32 cellular contexts compared by ENCODE assay signal in the genomic region with DNA sequence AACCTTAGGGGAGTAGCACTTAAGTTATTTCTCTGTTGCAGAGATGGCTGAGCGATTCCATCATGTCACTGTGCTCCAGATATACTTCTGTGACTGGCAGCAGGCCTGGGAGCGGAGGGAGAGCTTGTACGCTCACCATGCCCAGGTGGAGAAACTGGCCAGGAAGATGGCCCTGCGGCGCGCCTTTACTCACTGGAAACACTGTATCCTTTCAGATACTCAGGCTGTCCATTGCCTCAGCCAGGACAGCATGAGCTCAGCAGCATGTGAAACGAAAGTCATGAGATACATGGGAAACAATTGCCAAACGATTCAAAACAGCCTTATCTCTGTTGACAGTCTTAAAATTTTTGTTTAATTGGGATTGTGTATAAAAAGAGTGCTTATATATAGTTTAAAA.
A peak's percentile ranks its signal among the peaks of the same experiment; 100 is the strongest.
DNase-seq lines count a peak whose midpoint lies in the region; ATAC-seq and TF ChIP-seq lines count a peak whose summit lies in the region.
"Had no signal": no experiment of that assay in that cellular context is flagged by ENCODE, and none has a peak within 500 bp of the region (broad histone marks: within the 10 kb centered on the region; RNA-seq: fewer than 3 reads in every experiment).

No MANE protein-coding gene starts in this region.

- H2BK15ac ChIP-seq in H9 (ENCODE audit: low read depth, low read length) = no peak overlapping the region

- no peak overlapping the region for H3K27ac Mint-ChIP-seq in H9
- H3K27ac Mint-ChIP-seq: activated CD4-positive, alpha-beta memory T cell treated with anti-CD3 and anti-CD28 coated beads, Interleukin-2, amount 10 ng/mL, durations not matched to agents 7 days and 5 days had no signal

- no peaks in the 10 kb centered on the region for H3K9me2 ChIP-seq in OCI-LY7 (ENCODE audit: insufficient read depth, low read length)

- H3K36me3 ChIP-seq in OCI-LY7 (ENCODE audit: insufficient read depth, low read length) = peaks cover 70% of the 10 kb centered on the region
- H3K36me3 ChIP-seq: breast epithelium, SJCRH30 had no signal

- H3K27me3 ChIP-seq in dorsolateral prefrontal cortex (no peaks in the 10 kb centered on the region), H9 (ENCODE audit: insufficient read depth, low read length) (no peaks in the 10 kb centered on the region)
- H3K27me3 ChIP-seq: BLaER1, breast epithelium, foreskin keratinocyte, SJCRH30 had no signal

- no CpG with 5 or more reads among the region's 8 CpGs for WGBS in H9 (ENCODE audit: extremely low coverage, insufficient read length, low lambda C conversion rate)

- no peak overlapping the region for H2BK12ac ChIP-seq in H9 (ENCODE audit: insufficient read length, low read depth, low read length)

- H3K79me2 ChIP-seq in OCI-LY7 (ENCODE audit: insufficient read depth, low read depth, low read length) = no peaks in the 10 kb centered on the region
- H3K79me2 ChIP-seq in H9 (ENCODE audit: insufficient read depth, low read length) = no peaks in the 10 kb centered on the region

- no peaks in the 10 kb centered on the region for H3K4me1 ChIP-seq in OCI-LY7 (ENCODE audit: insufficient read depth, low read length, poor library complexity, severe bottlenecking)
- H3K4me1 ChIP-seq in H9 (ENCODE audit: insufficient read depth, low read length) = no peaks in the 10 kb centered on the region
- H3K4me1 ChIP-seq: BLaER1, breast epithelium, foreskin keratinocyte, SJCRH30 had no signal

- H3K18ac ChIP-seq in H9 (ENCODE audit: insufficient read length, low read depth, low read length) = no peak overlapping the region

- POLR2A ChIA-PET in OCI-LY7 (lab: Charles Lee) (interaction anchor here (0.6 to 0.7 kb wide), 3 partner anchors 19 to 373 kb away, joined by 3 to 4 read pairs (median 4); no protein-coding TSS in a partner anchor), HEK293T (lab: Yijun Ruan, JAX) (interaction anchor here (0.6 kb wide), 1 partner anchor 1378 kb away, joined by 3 read pairs; no protein-coding TSS in a partner anchor)

- peaks cover 1% of the 10 kb centered on the region; the same call in 1 of the 2 replicates for H3K27me3 Mint-ChIP-seq in H9 (ENCODE audit: low read depth)
- H3K27me3 Mint-ChIP-seq: activated CD4-positive, alpha-beta memory T cell treated with anti-CD3 and anti-CD28 coated beads, Interleukin-2, amount 10 ng/mL, durations not matched to agents 7 days and 5 days; type B pancreatic cell had no signal

- no peak overlapping the region for H3K14ac ChIP-seq in H9 (ENCODE audit: insufficient read depth, low read length)

- no peak overlapping the region for H3K4ac ChIP-seq in H9 (ENCODE audit: low read depth, low read length)

- no peak overlapping the region for H2BK120ac ChIP-seq in H9 (ENCODE audit: low read depth, low read length, poor library complexity, severe bottlenecking)

- no peak overlapping the region for H3K4me2 ChIP-seq in OCI-LY7 (ENCODE audit: low read length)
- no peak overlapping the region for H3K4me2 ChIP-seq in H9 (ENCODE audit: insufficient read depth, insufficient read length, low read length)
- H3K4me2 ChIP-seq: BLaER1, KMS-11 had no signal

- no peak overlapping the region for H2AK5ac ChIP-seq in H9 (ENCODE audit: insufficient read length, low read length)

- no peak overlapping the region for H4K91ac ChIP-seq in H9 (ENCODE audit: insufficient read length, low read depth, low read length)

- no peaks in the 10 kb centered on the region for H3K9me3 ChIP-seq in OCI-LY7 (ENCODE audit: low read length)
- no peaks in the 10 kb centered on the region for H3K9me3 ChIP-seq in H9 (ENCODE audit: control insufficient read depth, low read depth, low read length)
- H3K9me3 ChIP-seq: BLaER1, breast epithelium, Caco-2, SJCRH30 had no signal

- H4K20me1 ChIP-seq in OCI-LY7 (ENCODE audit: insufficient read depth, low read length) (no peaks in the 10 kb centered on the region), H9 (ENCODE audit: control insufficient read depth, insufficient read depth, insufficient read length) (no peaks in the 10 kb centered on the region)
- H4K20me1 ChIP-seq: BLaER1 had no signal

- no peak for TF ChIP-seq CTCF in OCI-LY7 (conservative IDR thresholded peaks at IDR 0.05; ENCODE audit: low read length)
- TF ChIP-seq CTCF in dorsolateral prefrontal cortex (IDR thresholded peaks at IDR 0.05 in 54 of 56, conservative IDR thresholded peaks at IDR 0.05 in 2 of 56; ENCODE audit: low read depth in 1 of 56, partially characterized antibody in 56 of 56) = no peak
- TF ChIP-seq CTCF in H9 (conservative IDR thresholded peaks at IDR 0.05) = no peak

- BruUV-seq in OCI-LY7 (replicated peaks; lab: Mats Ljungman, UMichigan) = no TSS peak

- no peak overlapping the region for H2BK20ac ChIP-seq in H9 (ENCODE audit: low read depth, low read length, poor library complexity, severe bottlenecking)

- no peak for ATAC-seq in GM19455 (IDR thresholded peaks at IDR 0.05; ENCODE audit: unreplicated experiment)
- ATAC-seq: activated CD4-positive, CD25-positive, alpha-beta regulatory T cell treated with anti-CD3 and anti-CD28 coated beads, Interleukin-2, amount 50 U/mL, for 24 hours; esophagus mucosa; foreskin keratinocyte; left lobe of liver had no signal

- H3K4me3 ChIP-seq in OCI-LY7 (ENCODE audit: low read depth, low read length, poor library complexity, severe bottlenecking) (no peak overlapping the region), dorsolateral prefrontal cortex (peak overlapping the region in 9 of 59 donors; percentile 0 to 45 (median 9))
- H3K4me3 ChIP-seq: BLaER1, breast epithelium, SJCRH30 had no signal

- H3K36me3 Mint-ChIP-seq in H9 (ENCODE audit: insufficient read depth in 1 of 3, low read depth in 3 of 3) = peaks cover 0 to 11% (median 0%) of the 10 kb centered on the region in 3 experiments; a peak in 3 of 7 replicates

- no peak overlapping the region for H4K5ac ChIP-seq in H9 (ENCODE audit: insufficient read length, low read depth, low read length)

- H3K23ac ChIP-seq in H9 (ENCODE audit: insufficient read length, low read depth, low read length) = no peak overlapping the region

- H3K27ac ChIP-seq in OCI-LY7 (ENCODE audit: low read depth, low read length, poor library complexity, severe bottlenecking) (peak overlapping the region; percentile 27), dorsolateral prefrontal cortex (peak overlapping the region in 57 of 59 donors; percentile 2 to 96 (median 67)), H9 (ENCODE audit: insufficient read length, low read depth, low read length) (no peak overlapping the region)
- H3K27ac ChIP-seq: BLaER1, foreskin keratinocyte, KMS-11, SJCRH30 had no signal

- H3K23me2 ChIP-seq in H9 (ENCODE audit: insufficient read length, low read depth, low read length, poor library complexity, severe bottlenecking) = no peaks in the 10 kb centered on the region

- H3K4me3 Mint-ChIP-seq in H9 = no peak overlapping the region
- H3K4me3 Mint-ChIP-seq: activated CD4-positive, alpha-beta memory T cell treated with anti-CD3 and anti-CD28 coated beads, Interleukin-2, amount 10 ng/mL, durations not matched to agents 7 days and 5 days; type B pancreatic cell had no signal

- H2AFZ ChIP-seq in OCI-LY7 (ENCODE audit: low read length) = no peak overlapping the region
- H2AFZ ChIP-seq in H9 (ENCODE audit: low read length) = no peak overlapping the region

- intact Hi-C loops in OCI-LY7 (cut with micrococcal nuclease; ENCODE audit: unreplicated experiment) (no loop called here), dorsolateral prefrontal cortex (cut with DNase I) (loop anchor here in 1 of 2 donors (5.0 kb wide), 1 partner anchor 47 kb away; no protein-coding TSS in a partner anchor)

- no peak overlapping the region for H3K9ac ChIP-seq in H9 (ENCODE audit: extremely low read depth, insufficient read length, low read length)
- H3K9ac ChIP-seq: BLaER1, KMS-11 had no signal

- no peak overlapping the region for H3T11ph ChIP-seq in H9 (ENCODE audit: low read length)

- H3K56ac ChIP-seq in H9 (ENCODE audit: insufficient read length, low read depth, low read length) = no peak overlapping the region

- H3K4me1 Mint-ChIP-seq in H9 = no peaks in the 10 kb centered on the region

- no peaks in the 10 kb centered on the region for H3K9me3 Mint-ChIP-seq in H9
- H3K9me3 Mint-ChIP-seq: activated CD4-positive, alpha-beta memory T cell treated with anti-CD3 and anti-CD28 coated beads, Interleukin-2, amount 10 ng/mL, durations not matched to agents 7 days and 5 days; type B pancreatic cell had no signal

- H2BK5ac ChIP-seq in H9 (ENCODE audit: insufficient read length, low read length) = no peak overlapping the region

- CTCF ChIA-PET in OCI-LY7 (lab: Charles Lee; ENCODE audit: unreplicated experiment) = interaction anchor here (0.6 kb wide), 1 partner anchor 14 kb away, joined by 3 read pairs; no protein-coding TSS in a partner anchor
- CTCF ChIA-PET in HEK293T (lab: Yijun Ruan, JAX) = interaction anchor here (0.6 kb wide), 1 partner anchor 21 kb away, joined by 5 read pairs; no protein-coding TSS in a partner anchor

- peak; percentile 40 for DNase-seq in Ammon's horn (ENCODE audit: low spot score)
- no peak for DNase-seq in OCI-LY7 (ENCODE audit: low spot score)
- peak in 7 of 10 donors; percentile 31 to 96 (median 47) for DNase-seq in dorsolateral prefrontal cortex
- peak; percentile 84 for DNase-seq in pons (ENCODE audit: low spot score)
- no peak for DNase-seq in HEK293T (ENCODE audit: extremely low spot score)
- DNase-seq in H9 = no peak
- DNase-seq in DMS153 treated with DMSO at 0.1 percent for 48 hours (lab: John Stamatoyannopoulos, UW; ENCODE audit: unreplicated experiment) = no peak
- DNase-seq: activated CD4-positive, alpha-beta memory T cell treated with anti-CD3 and anti-CD28 coated beads, Interleukin-2, amount 10 ng/mL, durations not matched to agents 7 days and 5 days; activated gamma-delta T cell; activated T-cell treated with anti-CD3 and anti-CD28 coated beads for 4 hours; amniotic stem cell; Caco-2; cortex of kidney; DMS79 treated with DMSO at 0.1 percent for 48 hours; foreskin keratinocyte; hippocampal formation; mesenchymal stem cell; MM.1S; NCI-H1417; NCI-H2029 treated with DMSO at 0.1 percent for 48 hours; NCI-H2227 treated with DMSO at 0.1 percent for 48 hours; NCI-H69; SJCRH30; stimulated activated naive CD8-positive, alpha-beta T cell treated with anti-CD3 and anti-CD28 coated beads, Interleukin-15, Interleukin-2, amounts not matched to agents 100 U/mL and 50 U/mL, for 24 hours had no signal

- H4K8ac ChIP-seq in H9 (replicated peaks; ENCODE audit: insufficient read length, low read depth, low read length) = no peak overlapping the region

- no peaks in the 10 kb centered on the region for H3K79me1 ChIP-seq in H9 (ENCODE audit: insufficient read depth, low read depth, low read length, poor library complexity, severe bottlenecking)

TF ChIP-seq in HEK293T, 16 proteins besides CTCF, POLR2A, EP300 and RAD21 (continues in another document):
- TF ChIP-seq BHLHE40 (IDR thresholded peaks at IDR 0.05; ENCODE audit: borderline replicate concordance) (no peak), HDGF (IDR thresholded peaks at IDR 0.05; ENCODE audit: borderline replicate concordance) (no peak), FOXM1 (IDR thresholded peaks at IDR 0.05; ENCODE audit: borderline replicate concordance) (no peak), ARNT (IDR thresholded peaks at IDR 0.05) (no peak), TARDBP (IDR thresholded peaks at IDR 0.05) (no peak)

Comparison
In these comparisons a context has a peak if more than half of its experiments do, and no peak if none do; other contexts are left out.
1. DNase-seq: peak in Ammon's horn (single experiment), dorsolateral prefrontal cortex (7 of 10) and pons (single experiment); none in OCI-LY7 (single experiment), HEK293T (single experiment), H9 (single experiment) and DMS153 treated with DMSO at 0.1 percent for 48 hours (single experiment).